1 cellular context compared by ENCODE assay signal in the genomic region with DNA sequence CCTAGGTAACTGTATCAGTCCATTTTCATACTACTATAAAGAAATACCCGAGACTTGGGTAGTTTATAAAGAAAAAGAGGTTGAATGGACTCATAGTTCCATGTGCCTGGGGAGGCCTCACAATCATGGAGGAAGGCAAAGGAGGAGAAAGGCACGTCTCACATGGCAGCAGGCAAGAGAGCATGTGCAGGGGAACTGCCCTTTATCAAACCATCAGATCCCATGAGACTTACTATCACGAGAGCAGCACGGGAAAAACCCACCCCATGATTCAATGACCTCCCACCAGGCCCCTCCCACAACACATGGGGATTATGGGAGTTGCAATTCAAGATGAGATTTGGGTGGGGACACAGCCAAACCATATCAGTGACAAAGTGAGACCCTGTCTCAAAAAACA.
TF ChIP-seq lines count a peak whose summit lies in the region.

No MANE protein-coding gene starts in this region.

TF ChIP-seq in A549, 52 proteins besides CTCF, POLR2A, EP300 and RAD21:
- TF ChIP-seq, protein P1, sequence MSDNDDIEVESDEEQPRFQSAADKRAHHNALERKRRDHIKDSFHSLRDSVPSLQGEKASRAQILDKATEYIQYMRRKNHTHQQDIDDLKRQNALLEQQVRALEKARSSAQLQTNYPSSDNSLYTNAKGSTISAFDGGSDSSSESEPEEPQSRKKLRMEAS (IDR thresholded peaks at IDR 0.05) = 0 out of 2 replicates have a peak, but pooled peaks have one; percentile 13
- TF ChIP-seq CBX2 (IDR thresholded peaks at IDR 0.05; ENCODE audit: borderline replicate concordance, low read depth) = no peak
TF ChIP-seq in A549: peak in this region for 1.
